8 cellular contexts compared by ENCODE assay signal in the genomic region with DNA sequence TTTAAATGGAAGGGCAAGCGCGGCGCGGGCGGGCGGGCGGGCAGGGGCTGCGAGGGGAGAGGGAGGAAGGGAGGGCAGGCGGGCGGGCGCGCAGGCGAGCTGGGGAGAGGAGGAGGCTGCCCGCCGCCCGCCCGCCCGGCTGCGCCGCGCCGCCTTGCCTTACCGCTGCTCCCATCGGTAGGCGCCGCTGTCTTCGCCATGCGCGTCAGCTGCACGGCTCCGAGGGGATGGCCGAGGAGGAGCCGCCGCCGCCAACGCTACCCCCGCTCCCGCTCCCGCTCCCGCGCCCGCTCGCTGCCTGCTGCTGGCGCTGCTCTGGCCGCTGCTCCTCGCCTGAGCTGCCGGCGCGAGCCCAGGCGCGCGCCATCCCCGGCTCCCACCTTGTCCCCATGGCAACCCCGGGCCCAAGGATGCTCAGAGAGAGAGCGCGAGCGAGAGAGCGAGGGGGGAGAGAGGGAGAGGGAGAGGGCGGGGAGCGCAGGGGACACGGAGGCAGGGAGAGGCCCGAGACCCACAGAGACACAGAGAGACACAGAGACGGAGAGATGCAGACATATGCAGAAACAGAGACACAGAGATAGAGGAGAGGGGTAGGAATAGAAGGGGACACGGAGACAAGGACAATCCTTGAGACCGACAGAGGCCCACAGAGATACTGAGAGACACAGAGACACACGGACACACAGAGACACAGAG. TPM values are rescaled to one million over a fixed set of nuclear protein-coding genes. Genes with fewer than 3 reads are reported as not detected.
DNase-seq lines count a peak whose midpoint lies in the region; ATAC-seq and TF ChIP-seq lines count a peak whose summit lies in the region.

No MANE protein-coding gene starts in this region.

- H3K36me3 Mint-ChIP-seq in HFFc6 (ENCODE audit: low read depth) = no peaks in the 10 kb centered on the region

- intact Hi-C loops in dorsolateral prefrontal cortex (cut with DNase I) (loop anchor here in 1 of 2 donors (5.0 kb wide), 1 partner anchor 40 kb away; a partner anchor contains a TSS), lower lobe of right lung (cut with DNase I) (no loop called here)

- no peak overlapping the region for H3K4me3 Mint-ChIP-seq in HFFc6

- H3K9me3 ChIP-seq in lower lobe of right lung = no peaks in the 10 kb centered on the region

- peaks cover 15% of the 10 kb centered on the region for H3K27me3 Mint-ChIP-seq in HFFc6 (ENCODE audit: insufficient read depth)

- H3K9me3 Mint-ChIP-seq in HFFc6 = no peaks in the 10 kb centered on the region

- DNase-seq in C1 segment of cervical spinal cord (lab: John Stamatoyannopoulos, UW) (peak in 12 of 14 donors; percentile 3 to 86 (median 36)), HFFc6 (peak; percentile 72), NCI-H510A treated with DMSO at 0.1 percent for 48 hours (lab: John Stamatoyannopoulos, UW) (peak; percentile 89), dorsolateral prefrontal cortex (peak; percentile 55 to 90 (median 79)), lower lobe of right lung (peak; percentile 80)
- DNase-seq in activated CD4-positive, alpha-beta T cell treated with anti-CD3 and anti-CD28 coated beads, Interleukin-2, amount 50 U/mL, for 4 hours = peak; percentile 65 to 69
- DNase-seq in stimulated activated CD4-positive, alpha-beta T cell treated with anti-CD3 and anti-CD28 coated beads, Interleukin-4, amount 100 ng/mL, for 4 hours = peak; percentile 75 to 77

- H3K4me3 ChIP-seq in dorsolateral prefrontal cortex (peak overlapping the region; percentile 19 to 73 (median 60)), lower lobe of right lung (peak overlapping the region; percentile 42)

- H3K27me3 ChIP-seq in dorsolateral prefrontal cortex (peaks cover 0 to 30% (median 3%) of the 10 kb centered on the region in 45 donors), lower lobe of right lung (ENCODE audit: low read depth) (peaks cover 77% of the 10 kb centered on the region)

- H3K27ac Mint-ChIP-seq in HFFc6 = no peak overlapping the region

- TF ChIP-seq CTCF in HFFc6 (IDR thresholded peaks at IDR 0.05) (peak; percentile 71), dorsolateral prefrontal cortex (IDR thresholded peaks at IDR 0.05 in 54 of 56, conservative IDR thresholded peaks at IDR 0.05 in 2 of 56; ENCODE audit: low read depth in 1 of 56, partially characterized antibody in 56 of 56) (peak in 49 of 56 donors; percentile 7 to 73 (median 44)), lower lobe of right lung (IDR thresholded peaks at IDR 0.05) (peak; percentile 46)

- H3K27ac ChIP-seq in dorsolateral prefrontal cortex (peak overlapping the region in 55 of 59 donors; percentile 8 to 91 (median 72)), lower lobe of right lung (no peak overlapping the region)

- H3K4me1 ChIP-seq in lower lobe of right lung = peaks cover 14% of the 10 kb centered on the region

- H3K36me3 ChIP-seq in lower lobe of right lung = no peaks in the 10 kb centered on the region

- peaks cover 8% of the 10 kb centered on the region for H3K4me1 Mint-ChIP-seq in HFFc6 (ENCODE audit: low read depth)

- ATAC-seq in lower lobe of right lung (peak; percentile 89 to 93), GM18867 (IDR thresholded peaks at IDR 0.05; ENCODE audit: unreplicated experiment) (no peak)

RNA-seq across cellular contexts. Expression of a gene that starts 40.3 kb away (rescaled TPM):
- 10 to 100 TPM; 19.2 to 24.9 (median 20.2) TPM for total RNA-seq in HFFc6 (2021; fragmentation: NEBNext Ultra II Directional; extraction: Animal tissue kit (Norgen Biotek cat#: 25700))
- total RNA-seq in dorsolateral prefrontal cortex (10 to 100 TPM; 24.6 to 71.4 (median 34.2) TPM), lower lobe of right lung (35.6 TPM)

RNA-seq across cellular contexts. Expression of a gene that starts 43.0 kb away (rescaled TPM):
- 10 to 100 TPM; 14.0 to 18.2 (median 16.1) TPM for total RNA-seq in HFFc6 (2021; fragmentation: NEBNext Ultra II Directional; extraction: Animal tissue kit (Norgen Biotek cat#: 25700))
- total RNA-seq in dorsolateral prefrontal cortex (10 to 100 TPM in 3 of 120 experiments, 1 to 10 TPM in 117; 5.3 to 12.0 (median 7.5) TPM), lower lobe of right lung (11.7 TPM)

RNA-seq across cellular contexts. Expression of a gene that starts 44.9 kb away (rescaled TPM):
- total RNA-seq in HFFc6 (2021; fragmentation: NEBNext Ultra II Directional; extraction: Animal tissue kit (Norgen Biotek cat#: 25700)) = 10 to 100 TPM in 1 of 6 experiments, 1 to 10 TPM in 5; 6.4 to 11.0 (median 7.8) TPM
- total RNA-seq in dorsolateral prefrontal cortex (10 to 100 TPM in 65 of 120 experiments, 1 to 10 TPM in 55; 4.7 to 20.8 (median 10.2) TPM), lower lobe of right lung (6.1 TPM)

Comparison
In these comparisons a context has a peak if more than half of its experiments do, and no peak if none do; other contexts are left out.
1. DNase-seq: peak in every context shown above with its lines; median percentile 89 in NCI-H510A treated with DMSO at 0.1 percent for 48 hours; 80 in lower lobe of right lung; 79 in dorsolateral prefrontal cortex; 76 in stimulated activated CD4-positive, alpha-beta T cell treated with anti-CD3 and anti-CD28 coated beads, Interleukin-4, amount 100 ng/mL, for 4 hours; 72 in HFFc6; 67 in activated CD4-positive, alpha-beta T cell treated with anti-CD3 and anti-CD28 coated beads, Interleukin-2, amount 50 U/mL, for 4 hours; 36 in C1 segment of cervical spinal cord.